ENCODE assay signal across 1 cellular context in the genomic region with DNA sequence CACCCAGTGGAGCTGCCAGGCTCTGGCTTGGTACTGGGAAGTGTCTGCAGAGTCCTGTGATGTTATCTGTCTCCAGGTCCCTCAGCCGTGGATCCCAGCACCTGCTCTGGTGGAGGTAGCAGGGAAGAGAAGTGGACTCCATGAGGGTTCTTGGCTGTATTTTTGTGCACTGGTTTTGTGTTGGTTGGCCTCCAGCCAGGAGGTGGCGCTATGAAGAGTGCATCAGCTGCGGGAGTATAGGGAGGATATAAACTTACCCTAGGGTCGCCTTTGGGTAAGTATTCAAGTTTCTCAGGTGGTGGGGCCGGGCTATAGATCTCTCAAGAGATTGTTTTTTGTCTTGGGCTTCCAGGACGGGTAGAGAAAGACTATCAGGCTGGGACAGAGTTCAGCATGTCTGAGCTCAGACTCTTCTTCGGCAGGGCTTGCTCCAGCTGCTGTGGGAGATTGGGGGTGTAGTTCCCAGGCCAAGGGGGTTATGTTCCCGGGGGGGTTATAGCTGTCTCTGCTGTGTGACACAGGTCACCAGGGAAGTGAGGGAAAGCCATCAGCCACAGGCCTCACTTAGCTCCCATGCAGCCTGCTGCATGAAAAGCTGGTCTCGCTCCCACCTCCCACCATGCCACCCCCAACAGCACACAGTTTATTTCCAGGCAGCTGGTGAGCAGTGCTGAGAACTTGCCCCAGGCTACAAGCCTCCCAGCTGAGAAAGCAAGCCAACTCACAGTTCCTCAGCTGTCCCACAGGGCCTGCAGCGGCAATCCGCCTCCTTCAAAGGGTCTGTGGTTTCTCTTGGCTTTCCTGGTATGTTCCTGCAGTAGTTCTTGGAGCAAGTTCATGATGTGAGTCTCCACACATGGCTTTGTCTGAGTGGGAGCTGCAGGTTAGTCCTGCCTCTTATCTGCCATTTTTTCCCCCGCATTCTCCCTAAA.
TF ChIP-seq lines count a peak whose summit lies in the region.

No MANE protein-coding gene starts in this region.

TF ChIP-seq in HepG2, 621 proteins besides CTCF, POLR2A, EP300 and RAD21 (continued from another document):
- TF ChIP-seq, protein P1, sequence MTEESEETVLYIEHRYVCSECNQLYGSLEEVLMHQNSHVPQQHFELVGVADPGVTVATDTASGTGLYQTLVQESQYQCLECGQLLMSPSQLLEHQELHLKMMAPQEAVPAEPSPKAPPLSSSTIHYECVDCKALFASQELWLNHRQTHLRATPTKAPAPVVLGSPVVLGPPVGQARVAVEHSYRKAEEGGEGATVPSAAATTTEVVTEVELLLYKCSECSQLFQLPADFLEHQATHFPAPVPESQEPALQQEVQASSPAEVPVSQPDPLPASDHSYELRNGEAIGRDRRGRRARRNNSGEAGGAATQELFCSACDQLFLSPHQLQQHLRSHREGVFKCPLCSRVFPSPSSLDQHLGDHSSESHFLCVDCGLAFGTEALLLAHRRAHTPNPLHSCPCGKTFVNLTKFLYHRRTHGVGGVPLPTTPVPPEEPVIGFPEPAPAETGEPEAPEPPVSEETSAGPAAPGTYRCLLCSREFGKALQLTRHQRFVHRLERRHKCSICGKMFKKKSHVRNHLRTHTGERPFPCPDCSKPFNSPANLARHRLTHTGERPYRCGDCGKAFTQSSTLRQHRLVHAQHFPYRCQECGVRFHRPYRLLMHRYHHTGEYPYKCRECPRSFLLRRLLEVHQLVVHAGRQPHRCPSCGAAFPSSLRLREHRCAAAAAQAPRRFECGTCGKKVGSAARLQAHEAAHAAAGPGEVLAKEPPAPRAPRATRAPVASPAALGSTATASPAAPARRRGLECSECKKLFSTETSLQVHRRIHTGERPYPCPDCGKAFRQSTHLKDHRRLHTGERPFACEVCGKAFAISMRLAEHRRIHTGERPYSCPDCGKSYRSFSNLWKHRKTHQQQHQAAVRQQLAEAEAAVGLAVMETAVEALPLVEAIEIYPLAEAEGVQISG (CRISPR knock-in tag; IDR thresholded peaks at IDR 0.05), result peak; percentile 91
- TF ChIP-seq, protein P2, sequence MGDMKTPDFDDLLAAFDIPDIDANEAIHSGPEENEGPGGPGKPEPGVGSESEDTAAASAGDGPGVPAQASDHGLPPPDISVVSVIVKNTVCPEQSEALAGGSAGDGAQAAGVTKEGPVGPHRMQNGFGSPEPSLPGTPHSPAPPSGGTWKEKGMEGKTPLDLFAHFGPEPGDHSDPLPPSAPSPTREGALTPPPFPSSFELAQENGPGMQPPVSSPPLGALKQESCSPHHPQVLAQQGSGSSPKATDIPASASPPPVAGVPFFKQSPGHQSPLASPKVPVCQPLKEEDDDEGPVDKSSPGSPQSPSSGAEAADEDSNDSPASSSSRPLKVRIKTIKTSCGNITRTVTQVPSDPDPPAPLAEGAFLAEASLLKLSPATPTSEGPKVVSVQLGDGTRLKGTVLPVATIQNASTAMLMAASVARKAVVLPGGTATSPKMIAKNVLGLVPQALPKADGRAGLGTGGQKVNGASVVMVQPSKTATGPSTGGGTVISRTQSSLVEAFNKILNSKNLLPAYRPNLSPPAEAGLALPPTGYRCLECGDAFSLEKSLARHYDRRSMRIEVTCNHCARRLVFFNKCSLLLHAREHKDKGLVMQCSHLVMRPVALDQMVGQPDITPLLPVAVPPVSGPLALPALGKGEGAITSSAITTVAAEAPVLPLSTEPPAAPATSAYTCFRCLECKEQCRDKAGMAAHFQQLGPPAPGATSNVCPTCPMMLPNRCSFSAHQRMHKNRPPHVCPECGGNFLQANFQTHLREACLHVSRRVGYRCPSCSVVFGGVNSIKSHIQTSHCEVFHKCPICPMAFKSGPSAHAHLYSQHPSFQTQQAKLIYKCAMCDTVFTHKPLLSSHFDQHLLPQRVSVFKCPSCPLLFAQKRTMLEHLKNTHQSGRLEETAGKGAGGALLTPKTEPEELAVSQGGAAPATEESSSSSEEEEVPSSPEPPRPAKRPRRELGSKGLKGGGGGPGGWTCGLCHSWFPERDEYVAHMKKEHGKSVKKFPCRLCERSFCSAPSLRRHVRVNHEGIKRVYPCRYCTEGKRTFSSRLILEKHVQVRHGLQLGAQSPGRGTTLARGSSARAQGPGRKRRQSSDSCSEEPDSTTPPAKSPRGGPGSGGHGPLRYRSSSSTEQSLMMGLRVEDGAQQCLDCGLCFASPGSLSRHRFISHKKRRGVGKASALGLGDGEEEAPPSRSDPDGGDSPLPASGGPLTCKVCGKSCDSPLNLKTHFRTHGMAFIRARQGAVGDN (CRISPR knock-in tag; IDR thresholded peaks at IDR 0.05), result peak; percentile 16; the same call in 1 of the 2 replicates
